Comparison of ENCODE assay signal across 13 cellular contexts in the genomic region with DNA sequence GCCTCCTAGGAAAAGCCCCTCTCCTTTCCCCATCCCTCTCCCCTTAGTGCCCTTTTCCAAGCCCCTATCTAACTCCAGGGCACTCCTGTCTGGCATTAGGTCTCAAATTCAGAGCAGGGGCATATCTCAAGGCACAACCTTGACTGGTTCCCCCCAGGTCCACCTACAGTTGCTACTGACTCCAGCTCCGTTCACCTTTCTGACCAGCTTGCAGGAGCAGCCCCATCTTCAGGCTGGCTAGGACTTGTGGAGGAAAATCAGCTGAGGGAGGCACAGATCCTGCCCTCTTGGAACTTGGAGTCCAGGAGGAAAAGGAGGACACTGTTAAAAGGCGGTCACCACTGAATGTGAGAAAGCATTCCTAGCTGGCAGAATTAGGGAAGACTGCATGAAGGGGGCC.
DNase-seq lines count a peak whose midpoint lies in the region; ATAC-seq, FAIRE-seq and TF ChIP-seq lines count a peak whose summit lies in the region.
"Had no signal": no experiment of that assay in that cellular context is flagged by ENCODE, and none has a peak within 500 bp of the region (broad histone marks: within the 10 kb centered on the region; RNA-seq: fewer than 3 reads in every experiment).

No MANE protein-coding gene starts in this region.

- CTCF ChIA-PET in Calu3 (lab: Charles Lee): interaction anchor here (1.0 to 1.2 kb wide), 2 partner anchors 148 to 194 kb away, joined by 3 read pairs; no protein-coding TSS in a partner anchor

- no peaks in the 10 kb centered on the region for H3K9me3 ChIP-seq in kidney (ENCODE audit: control insufficient read depth in 1 of 2, low read length in 2 of 2)
- H3K9me3 ChIP-seq: body of pancreas had no signal

- H3K27ac Mint-ChIP-seq in Calu3 (ENCODE audit: unreplicated experiment) (peak overlapping the region; percentile 22), brain (peak overlapping the region in 3 of 5 experiments; percentile 91 to 96 (median 94))
- H3K27ac Mint-ChIP-seq: activated CD4-positive, alpha-beta T cell treated with anti-CD3 and anti-CD28 coated beads, Interleukin-2, amount 10 ng/mL, durations not matched to agents 24 days and 14 days; T-helper 17 cell had no signal

- no TSS peak for BruUV-seq in Calu3 (replicated peaks; lab: Mats Ljungman, UMichigan)

- no peak overlapping the region for H3K4me3 ChIP-seq in kidney (ENCODE audit: low read length in 2 of 2)
- no peak overlapping the region for H3K4me3 ChIP-seq in skin epidermis
- H3K4me3 ChIP-seq: body of pancreas had no signal

- no peak for DNase-seq in Calu3
- DNase-seq in kidney: peak; percentile 35
- no peak for DNase-seq in nucleus accumbens (lab: John Stamatoyannopoulos, UW)
- no peak for DNase-seq in head of caudate nucleus
- DNase-seq in mucosa of gallbladder (ENCODE audit: low spot score): no peak
- DNase-seq: activated CD4-positive, alpha-beta T cell treated with anti-CD3 and anti-CD28 coated beads, Interleukin-2, amount 10 ng/mL, durations not matched to agents 24 days and 14 days; DMS53; NCI-H2171 treated with DMSO at 0.1 percent for 48 hours; T-helper 17 cell had no signal

- H3K4me3 Mint-ChIP-seq in Calu3 (ENCODE audit: low read depth, unreplicated experiment): no peak overlapping the region
- H3K4me3 Mint-ChIP-seq in brain: peak overlapping the region in 1 of 5 experiments; percentile 24
- H3K4me3 Mint-ChIP-seq: activated CD4-positive, alpha-beta T cell treated with anti-CD3 and anti-CD28 coated beads, Interleukin-2, amount 10 ng/mL, durations not matched to agents 24 days and 14 days; T-helper 17 cell had no signal

- no peaks in the 10 kb centered on the region for H3K9me3 Mint-ChIP-seq in Calu3 (ENCODE audit: low read depth, unreplicated experiment)
- H3K9me3 Mint-ChIP-seq in brain: peaks cover 0 to 3% (median 0%) of the 10 kb centered on the region in 5 experiments
- H3K9me3 Mint-ChIP-seq: activated CD4-positive, alpha-beta T cell treated with anti-CD3 and anti-CD28 coated beads, Interleukin-2, amount 10 ng/mL, durations not matched to agents 24 days and 14 days had no signal

- no peak overlapping the region for H3K9ac ChIP-seq in kidney (ENCODE audit: low read length in 2 of 2)

- peak overlapping the region; percentile 10 to 20 for H3K27ac ChIP-seq in kidney (ENCODE audit: low read depth in 2 of 2, low read length in 2 of 2)
- H3K27ac ChIP-seq in skin epidermis: peak overlapping the region; percentile 35 to 95 (median 81)

- no peaks in the 10 kb centered on the region for H3K27me3 Mint-ChIP-seq in Calu3 (ENCODE audit: unreplicated experiment)
- H3K27me3 Mint-ChIP-seq in brain: no peaks in the 10 kb centered on the region
- H3K27me3 Mint-ChIP-seq: activated CD4-positive, alpha-beta T cell treated with anti-CD3 and anti-CD28 coated beads, Interleukin-2, amount 10 ng/mL, durations not matched to agents 24 days and 14 days; T-helper 17 cell had no signal

- H3K36me3 Mint-ChIP-seq in Calu3 (ENCODE audit: insufficient read depth, unreplicated experiment) (peaks cover 6% of the 10 kb centered on the region), brain (no peaks in the 10 kb centered on the region)

- H3K4me1 Mint-ChIP-seq in Calu3 (ENCODE audit: low read depth, unreplicated experiment) (peaks cover 55% of the 10 kb centered on the region), brain (peaks cover 78% of the 10 kb centered on the region)
- H3K4me1 Mint-ChIP-seq: activated CD4-positive, alpha-beta T cell treated with anti-CD3 and anti-CD28 coated beads, Interleukin-2, amount 10 ng/mL, durations not matched to agents 24 days and 14 days; T-helper 17 cell had no signal

- ATAC-seq in HG03469 (IDR thresholded peaks at IDR 0.05; ENCODE audit: unreplicated experiment): no peak
- ATAC-seq: T-helper 17 cell had no signal

- intact Hi-C loops in Calu3 (cut with micrococcal nuclease; ENCODE audit: unreplicated experiment) (no loop called here), kidney (cut with DNase I) (no loop called here), head of caudate nucleus (cut with DNase I) (no loop called here)

- FAIRE-seq in kidney (lab: Jason Lieb, UNC): no peak

- peaks cover 22 to 48% of the 10 kb centered on the region in 2 donors for H3K4me1 ChIP-seq in kidney (ENCODE audit: control insufficient read depth in 1 of 2, insufficient read depth in 1 of 2, low read depth in 1 of 2, low read length in 2 of 2)

- H3K36me3 ChIP-seq in kidney (ENCODE audit: control insufficient read depth in 1 of 2, insufficient read depth in 2 of 2, low read length in 2 of 2): no peaks in the 10 kb centered on the region

- TF ChIP-seq CTCF in Calu3 (IDR thresholded peaks at IDR 0.05; ENCODE audit: unreplicated experiment) (no peak), brain (conservative IDR thresholded peaks at IDR 0.05) (no peak), kidney (IDR thresholded peaks at IDR 0.05; ENCODE audit: borderline replicate concordance, extremely low read depth, insufficient read depth) (no peak)
